Comparison of ENCODE assay signal across 33 cellular contexts in the genomic region with DNA sequence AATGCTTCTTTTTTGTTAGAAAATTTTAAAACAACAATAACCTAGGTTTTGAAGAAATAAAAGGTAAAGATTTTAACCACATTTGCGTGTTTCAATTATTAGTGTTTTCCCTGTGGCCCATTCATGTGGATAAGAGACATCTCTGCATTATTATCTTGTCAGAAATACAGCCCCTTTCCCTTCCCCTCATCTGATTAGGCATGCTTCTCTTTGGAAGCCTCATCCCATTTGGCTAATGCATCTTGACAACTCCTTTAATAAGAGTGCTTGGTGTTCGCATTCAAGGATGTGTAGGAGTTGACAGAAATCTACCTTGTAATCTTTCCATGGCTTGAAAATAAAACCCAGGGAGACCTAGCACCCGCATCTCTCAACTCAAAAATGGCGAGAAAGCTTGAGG.
"Had no signal": no experiment of that assay in that cellular context is flagged by ENCODE, and none has a peak within 500 bp of the region (broad histone marks: within the 10 kb centered on the region; RNA-seq: fewer than 3 reads in every experiment).

No MANE protein-coding gene starts in this region.

- H3K9me3 Mint-ChIP-seq: activated B cell treated with CpG ODN at 0.5 μM for 24 hours; activated CD4-positive, alpha-beta memory T cell treated with anti-CD3 and anti-CD28 coated beads for 36 hours; activated CD4-positive, alpha-beta T cell treated with anti-CD3 and anti-CD28 coated beads, Interleukin-2, amount 10 ng/mL, durations not matched to agents 24 days and 14 days; activated CD8-positive, alpha-beta T cell treated with anti-CD3 and anti-CD28 coated beads for 36 hours; activated naive CD4-positive, alpha-beta T cell treated with anti-CD3 and anti-CD28 coated beads for 36 hours; activated naive CD4-positive, alpha-beta T cell treated with anti-CD3 and anti-CD28 coated beads, Interleukin-2, amount 50 U/mL, for 72 hours; activated naive CD8-positive, alpha-beta T cell treated with anti-CD3 and anti-CD28 coated beads for 36 hours; activated T-cell treated with anti-CD3 and anti-CD28 coated beads, Interleukin-2, amount 50 U/mL, for 4 hours; activated T-helper 1 cell treated with anti-CD3 and anti-CD28 coated beads, Interleukin-12 subunit alpha, Interleukin-12 subunit beta, Interleukin-2, Interleukin-4 antibody, amounts not matched to agents 30 ng/mL and 10 ng/mL and 1 ng/mL, durations not matched to agents 14 hours and 24 hours and 36 hours; activated T-helper 17 cell treated with anti-CD3 and anti-CD28 coated beads, Interleukin-2, amount 50 U/mL, for 72 hours had no signal

- H3K27me3 ChIP-seq: adrenal gland, body of pancreas, brain microvascular endothelial cell, breast epithelium had no signal

- H3K27ac ChIP-seq: adrenal gland, body of pancreas, brain microvascular endothelial cell, breast epithelium, VCaP had no signal

- H3K4me1 Mint-ChIP-seq: activated B cell treated with CpG ODN at 0.5 μM for 24 hours; activated CD4-positive, alpha-beta T cell treated with anti-CD3 and anti-CD28 coated beads, Interleukin-2, amount 10 ng/mL, durations not matched to agents 24 days and 14 days; activated naive CD8-positive, alpha-beta T cell treated with anti-CD3 and anti-CD28 coated beads for 36 hours; activated T-helper 17 cell treated with anti-CD3 and anti-CD28 coated beads, Interleukin-2, amount 50 U/mL, for 72 hours; central memory CD8-positive, alpha-beta T cell; T-cell; T-helper 17 cell had no signal

- H3K27me3 Mint-ChIP-seq: activated B cell treated with CpG ODN at 0.5 μM for 24 hours; activated CD4-positive, alpha-beta memory T cell treated with anti-CD3 and anti-CD28 coated beads for 36 hours; activated CD4-positive, alpha-beta T cell treated with anti-CD3 and anti-CD28 coated beads, Interleukin-2, amount 10 ng/mL, durations not matched to agents 24 days and 14 days; activated CD8-positive, alpha-beta T cell treated with anti-CD3 and anti-CD28 coated beads for 36 hours; activated naive CD8-positive, alpha-beta T cell treated with anti-CD3 and anti-CD28 coated beads for 36 hours; activated T-helper 17 cell treated with anti-CD3 and anti-CD28 coated beads, Interleukin-2, amount 50 U/mL, for 72 hours; central memory CD8-positive, alpha-beta T cell; T-cell had no signal

- H3K36me3 Mint-ChIP-seq: activated CD4-positive, alpha-beta memory T cell treated with anti-CD3 and anti-CD28 coated beads for 36 hours; activated naive CD4-positive, alpha-beta T cell treated with anti-CD3 and anti-CD28 coated beads, Interleukin-2, amount 50 U/mL, for 72 hours; activated naive CD8-positive, alpha-beta T cell treated with anti-CD3 and anti-CD28 coated beads for 36 hours; T-cell had no signal

- H3K27ac Mint-ChIP-seq: activated B cell treated with CpG ODN at 0.5 μM for 24 hours; activated CD4-positive, alpha-beta memory T cell treated with anti-CD3 and anti-CD28 coated beads for 36 hours; activated CD4-positive, alpha-beta T cell treated with anti-CD3 and anti-CD28 coated beads, Interleukin-2, amount 10 ng/mL, durations not matched to agents 24 days and 14 days; activated CD8-positive, alpha-beta T cell treated with anti-CD3 and anti-CD28 coated beads for 36 hours; activated naive CD4-positive, alpha-beta T cell treated with anti-CD3 and anti-CD28 coated beads for 36 hours; activated naive CD4-positive, alpha-beta T cell treated with anti-CD3 and anti-CD28 coated beads, Interleukin-2, amount 50 U/mL, for 72 hours; activated naive CD8-positive, alpha-beta T cell treated with anti-CD3 and anti-CD28 coated beads for 36 hours; activated T-cell treated with anti-CD3 and anti-CD28 coated beads, Interleukin-2, amount 50 U/mL, for 72 hours; activated T-helper 1 cell treated with anti-CD3 and anti-CD28 coated beads, Interleukin-12 subunit alpha, Interleukin-12 subunit beta, Interleukin-2, Interleukin-4 antibody, amounts not matched to agents 30 ng/mL and 10 ng/mL and 1 ng/mL, durations not matched to agents 14 hours and 24 hours and 36 hours; activated T-helper 17 cell treated with anti-CD3 and anti-CD28 coated beads, Interleukin-2, amount 50 U/mL, for 72 hours; T-cell; T-helper 17 cell had no signal

- H3K4me3 ChIP-seq: adrenal gland, body of pancreas, breast epithelium had no signal

- H3K36me3 ChIP-seq: adrenal gland, brain microvascular endothelial cell, breast epithelium had no signal

- H3K4me1 ChIP-seq: adrenal gland, body of pancreas, breast epithelium had no signal

- DNase-seq: activated B cell treated with CpG ODN at 0.5 μM for 24 hours; activated CD4-positive, alpha-beta memory T cell treated with anti-CD3 and anti-CD28 coated beads for 36 hours; activated CD4-positive, alpha-beta T cell treated with anti-CD3 and anti-CD28 coated beads for 4 hours; activated CD4-positive, alpha-beta T cell treated with anti-CD3 and anti-CD28 coated beads, Interleukin-2, amount 10 ng/mL, durations not matched to agents 24 days and 14 days; activated CD4-positive, alpha-beta T cell treated with anti-CD3 and anti-CD28 coated beads, Interleukin-2, amount 50 U/mL, for 1 hour; activated CD4-positive, alpha-beta T cell treated with anti-CD3 and anti-CD28 coated beads, Interleukin-2, amount 50 U/mL, for 4 hours; activated CD4-positive, CD25-positive, alpha-beta regulatory T cell treated with anti-CD3 and anti-CD28 coated beads, Interleukin-2, amount 50 U/mL, for 72 hours; activated CD8-positive, alpha-beta memory T cell treated with anti-CD3 and anti-CD28 coated beads, Interleukin-2, amount 50 U/mL, for 4 hours; activated CD8-positive, alpha-beta T cell treated with anti-CD3 and anti-CD28 coated beads for 36 hours; activated effector memory CD4-positive, alpha-beta T cell treated with anti-CD3 and anti-CD28 coated beads, Interleukin-2, amount 50 U/mL, for 16 hours; activated gamma-delta T cell treated with Interleukin-2 at 50 U/mL for 16 hours; activated naive CD4-positive, alpha-beta T cell; activated naive CD4-positive, alpha-beta T cell treated with anti-CD3 and anti-CD28 coated beads for 36 hours; activated naive CD4-positive, alpha-beta T cell treated with anti-CD3 and anti-CD28 coated beads, Interleukin-2, amount 50 U/mL, for 16 hours; activated naive CD8-positive, alpha-beta T cell treated with anti-CD3 and anti-CD28 coated beads for 36 hours; activated T-cell treated with anti-CD3 and anti-CD28 coated beads for 4 hours; activated T-cell treated with anti-CD3 and anti-CD28 coated beads, Interleukin-2, amount 50 U/mL, for 1 hour; activated T-cell treated with anti-CD3 and anti-CD28 coated beads, Interleukin-2, amount 50 U/mL, for 4 hours; activated T-cell treated with anti-CD3 and anti-CD28 coated beads, Interleukin-2, amount 50 U/mL, for 72 hours; adrenal gland; amniotic stem cell; aorta; body of pancreas; brain microvascular endothelial cell; cerebellar nuclear complex; T-cell; T-helper 17 cell had no signal

- H3K9me3 ChIP-seq: adrenal gland, body of pancreas, breast epithelium had no signal

- H3K4me3 Mint-ChIP-seq: activated B cell treated with CpG ODN at 0.5 μM for 24 hours; activated CD4-positive, alpha-beta memory T cell treated with anti-CD3 and anti-CD28 coated beads for 36 hours; activated CD4-positive, alpha-beta T cell treated with anti-CD3 and anti-CD28 coated beads, Interleukin-2, amount 10 ng/mL, durations not matched to agents 24 days and 14 days; activated CD8-positive, alpha-beta T cell treated with anti-CD3 and anti-CD28 coated beads for 36 hours; activated naive CD4-positive, alpha-beta T cell treated with anti-CD3 and anti-CD28 coated beads for 36 hours; activated naive CD8-positive, alpha-beta T cell treated with anti-CD3 and anti-CD28 coated beads for 36 hours; activated T-cell treated with anti-CD3 and anti-CD28 coated beads, Interleukin-2, amount 50 U/mL, for 4 hours; activated T-cell treated with anti-CD3 and anti-CD28 coated beads, Interleukin-2, amount 50 U/mL, for 72 hours; activated T-helper 1 cell treated with anti-CD3 and anti-CD28 coated beads, Interleukin-12 subunit alpha, Interleukin-12 subunit beta, Interleukin-2, Interleukin-4 antibody, amounts not matched to agents 30 ng/mL and 10 ng/mL and 1 ng/mL, durations not matched to agents 14 hours and 24 hours and 36 hours; activated T-helper 17 cell treated with anti-CD3 and anti-CD28 coated beads, Interleukin-2, amount 50 U/mL, for 72 hours; central memory CD8-positive, alpha-beta T cell; T-cell; T-helper 17 cell had no signal

- ATAC-seq: activated CD8-positive, alpha-beta T cell treated with anti-CD3 and anti-CD28 coated beads for 36 hours; activated naive CD4-positive, alpha-beta T cell treated with anti-CD3 and anti-CD28 coated beads, Interleukin-2, amount 50 U/mL, for 72 hours; activated T-cell treated with anti-CD3 and anti-CD28 coated beads, Interleukin-2, amount 50 U/mL, for 4 hours; activated T-cell treated with anti-CD3 and anti-CD28 coated beads, Interleukin-2, amount 50 U/mL, for 72 hours; activated T-helper 17 cell treated with anti-CD3 and anti-CD28 coated beads, Interleukin-2, amount 50 U/mL, for 72 hours; body of pancreas; T-cell; T-helper 17 cell had no signal
